ENCODE assay signal across 19 cellular contexts in the genomic region with DNA sequence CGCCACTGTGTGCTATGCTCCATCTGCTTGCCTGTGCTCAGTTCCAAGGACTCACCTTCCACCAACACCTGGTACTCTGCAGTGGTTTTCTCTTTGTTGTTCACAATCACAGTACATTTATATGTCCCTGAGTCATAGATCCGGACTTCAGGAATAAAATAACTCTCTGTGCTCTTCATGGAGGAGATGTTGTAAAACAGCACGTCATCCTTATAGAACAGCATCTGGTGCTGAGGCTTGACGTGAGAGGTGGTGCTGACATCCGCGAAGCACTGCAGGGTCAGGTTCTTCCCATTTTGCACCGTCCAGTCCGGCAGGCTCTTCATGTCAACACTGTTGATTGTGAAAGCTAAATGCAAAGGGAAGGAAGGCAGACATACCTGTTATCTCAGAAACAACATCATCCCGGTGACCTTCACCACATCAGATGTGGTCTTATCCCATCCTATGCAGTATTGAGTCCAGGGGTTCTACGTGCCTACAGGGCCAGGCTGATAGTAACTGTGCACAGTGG. TPM values are rescaled to one million over a fixed set of nuclear protein-coding genes. Genes with fewer than 3 reads are reported as not detected.
DNase-seq lines count a peak whose midpoint lies in the region; ATAC-seq and TF ChIP-seq lines count a peak whose summit lies in the region.
"Had no signal": no experiment of that assay in that cellular context is flagged by ENCODE, and none has a peak within 500 bp of the region (broad histone marks: within the 10 kb centered on the region; RNA-seq: fewer than 3 reads in every experiment).

No MANE protein-coding gene starts in this region.

- H3K4me3 ChIP-seq in PC-9 (peak overlapping the region; percentile 47; the same call in 1 of the 2 replicates), neutrophil (ENCODE audit: low read depth in 1 of 2, low read length in 1 of 2) (peak overlapping the region in 1 of 2 experiments; percentile 38), neural progenitor cell (no peak overlapping the region), ascending aorta (no peak overlapping the region), psoas muscle (no peak overlapping the region)
- H3K4me3 ChIP-seq: BLaER1, Peyer's patch, thyroid gland had no signal

- H3K9me3 Mint-ChIP-seq in endothelial cell (ENCODE audit: unreplicated experiment) (no peaks in the 10 kb centered on the region), neural progenitor cell (no peaks in the 10 kb centered on the region)
- H3K9me3 Mint-ChIP-seq: activated B cell treated with CpG ODN at 0.5 μM for 24 hours; activated naive CD4-positive, alpha-beta T cell treated with anti-CD3 and anti-CD28 coated beads, Interleukin-2, amount 50 U/mL, for 24 hours had no signal

- H3K79me2 ChIP-seq in PC-9 (ENCODE audit: low read depth) = peaks cover 50% of the 10 kb centered on the region
- no peaks in the 10 kb centered on the region for H3K79me2 ChIP-seq in neural progenitor cell (ENCODE audit: low read depth)

- H3K27me3 ChIP-seq in PC-9 (ENCODE audit: insufficient read depth, low read depth) (no peaks in the 10 kb centered on the region), neutrophil (no peaks in the 10 kb centered on the region), neural progenitor cell (no peaks in the 10 kb centered on the region), ascending aorta (no peaks in the 10 kb centered on the region), psoas muscle (ENCODE audit: insufficient read depth in 3 of 3, low read length in 2 of 3) (no peaks in the 10 kb centered on the region)
- H3K27me3 ChIP-seq: BLaER1, Peyer's patch, thyroid gland had no signal

- H3K9me3 ChIP-seq in PC-9 (ENCODE audit: insufficient read depth, low read depth) (no peaks in the 10 kb centered on the region), neutrophil (no peaks in the 10 kb centered on the region), neural progenitor cell (ENCODE audit: low read depth) (no peaks in the 10 kb centered on the region), ascending aorta (no peaks in the 10 kb centered on the region), psoas muscle (no peaks in the 10 kb centered on the region)
- H3K9me3 ChIP-seq: BLaER1, Peyer's patch, thyroid gland had no signal

- CTCF ChIA-PET in PC-9 (lab: Charles Lee) = interaction anchor here (0.6 kb wide), 1 partner anchor 194 kb away, joined by 3 read pairs; no protein-coding TSS in a partner anchor

- H3K36me3 ChIP-seq in PC-9 (ENCODE audit: low read depth) = peaks cover 4% of the 10 kb centered on the region; the same call in 1 of the 2 replicates
- peaks cover 72% of the 10 kb centered on the region for H3K36me3 ChIP-seq in neutrophil
- no peaks in the 10 kb centered on the region for H3K36me3 ChIP-seq in neural progenitor cell
- no peaks in the 10 kb centered on the region for H3K36me3 ChIP-seq in ascending aorta
- H3K36me3 ChIP-seq in psoas muscle (ENCODE audit: insufficient read depth in 1 of 2, low read depth in 1 of 2) = peaks cover 0 to 14% of the 10 kb centered on the region in 2 donors
- H3K36me3 ChIP-seq: Peyer's patch, thyroid gland had no signal

- peak overlapping the region; percentile 81 for H3K4me2 ChIP-seq in PC-9
- no peak overlapping the region for H3K4me2 ChIP-seq in neural progenitor cell

- H4K20me1 ChIP-seq in PC-9 (ENCODE audit: insufficient read depth) (no peaks in the 10 kb centered on the region), neural progenitor cell (ENCODE audit: low read depth) (no peaks in the 10 kb centered on the region)
- H4K20me1 ChIP-seq: BLaER1 had no signal

- ATAC-seq in psoas muscle = no peak

- H3K27ac Mint-ChIP-seq in endothelial cell (ENCODE audit: unreplicated experiment) (peak overlapping the region; percentile 13), neural progenitor cell (no peak overlapping the region)
- H3K27ac Mint-ChIP-seq: activated B cell treated with CpG ODN at 0.5 μM for 24 hours; activated naive CD4-positive, alpha-beta T cell treated with anti-CD3 and anti-CD28 coated beads, Interleukin-2, amount 50 U/mL, for 24 hours had no signal

- peak overlapping the region; percentile 81 for H3K27ac ChIP-seq in PC-9
- H3K27ac ChIP-seq in neutrophil = peak overlapping the region; percentile 94
- no peak overlapping the region for H3K27ac ChIP-seq in neural progenitor cell
- H3K27ac ChIP-seq in ascending aorta = no peak overlapping the region
- no peak overlapping the region for H3K27ac ChIP-seq in psoas muscle
- H3K27ac ChIP-seq: BLaER1, Peyer's patch had no signal

- POLR2A ChIA-PET in PC-9 (lab: Charles Lee; ENCODE audit: unreplicated experiment) = interaction anchor here (0.5 kb wide), 1 partner anchor 233 kb away, joined by 21 read pairs; no protein-coding TSS in a partner anchor

- intact Hi-C loops in PC-9 (cut with micrococcal nuclease; ENCODE audit: unreplicated experiment) (no loop called here), ascending aorta (cut with DNase I) (no loop called here), psoas muscle (cut with DNase I) (no loop called here)

- WGBS in psoas muscle, 3 donors = 77 to 84% (median 82%) methylated on average over 10 of the region's 10 CpGs

- H3K4me1 ChIP-seq in PC-9 (replicated peaks; ENCODE audit: insufficient read depth) (peaks cover 80% of the 10 kb centered on the region), neutrophil (ENCODE audit: control insufficient read depth in 1 of 2, insufficient read depth in 1 of 2, low read depth in 1 of 2, low read length in 1 of 2) (peaks cover 50 to 62% of the 10 kb centered on the region in 2 experiments), neural progenitor cell (no peaks in the 10 kb centered on the region), ascending aorta (no peaks in the 10 kb centered on the region), psoas muscle (no peaks in the 10 kb centered on the region)
- H3K4me1 ChIP-seq: Peyer's patch had no signal

- no peaks in the 10 kb centered on the region for H3K9me2 ChIP-seq in PC-9 (ENCODE audit: insufficient read depth)

- no TSS peak for BruUV-seq in PC-9 (replicated peaks; lab: Mats Ljungman, UMichigan)

- peak; percentile 85 for DNase-seq in HCEC 1CT
- peak in 1 of 2 experiments; percentile 77 for DNase-seq in PC-9
- no peak for DNase-seq in endothelial cell (ENCODE audit: low spot score)
- DNase-seq in neural progenitor cell (ENCODE audit: low spot score) = no peak
- no peak for DNase-seq in ascending aorta (ENCODE audit: low spot score in 2 of 2)
- no peak for DNase-seq in RKO (ENCODE audit: low spot score)
- DNase-seq in psoas muscle = no peak
- DNase-seq: activated B cell treated with CpG ODN at 0.5 μM for 24 hours; caudate nucleus; DMS79; GOT3; NCI-H187; stimulated activated CD4-positive, alpha-beta T cell treated with anti-CD3 and anti-CD28 coated beads, Interleukin-4, amount 100 ng/mL, for 4 hours; T-helper 1 cell; thyroid gland had no signal

- H3K36me3 Mint-ChIP-seq in endothelial cell (ENCODE audit: low read depth, unreplicated experiment) = peaks cover 60% of the 10 kb centered on the region
- H3K36me3 Mint-ChIP-seq in neural progenitor cell = no peaks in the 10 kb centered on the region
- H3K36me3 Mint-ChIP-seq: activated naive CD4-positive, alpha-beta T cell treated with anti-CD3 and anti-CD28 coated beads, Interleukin-2, amount 50 U/mL, for 24 hours had no signal

- TF ChIP-seq CTCF in PC-9 (conservative IDR thresholded peaks at IDR 0.05) = no peak
- TF ChIP-seq CTCF in endothelial cell (IDR thresholded peaks at IDR 0.05; ENCODE audit: unreplicated experiment) = no peak
- no peak for TF ChIP-seq CTCF in neutrophil (IDR thresholded peaks at IDR 0.05)
- no peak for TF ChIP-seq CTCF in neural progenitor cell (IDR thresholded peaks at IDR 0.05)
- TF ChIP-seq CTCF in ascending aorta (IDR thresholded peaks at IDR 0.05) = no peak
- no peak for TF ChIP-seq CTCF in psoas muscle (IDR thresholded peaks at IDR 0.05)

- H3K4me3 Mint-ChIP-seq in endothelial cell (ENCODE audit: unreplicated experiment) (peak overlapping the region; percentile 43), neural progenitor cell (no peak overlapping the region)
- H3K4me3 Mint-ChIP-seq: activated B cell treated with CpG ODN at 0.5 μM for 24 hours; activated naive CD4-positive, alpha-beta T cell treated with anti-CD3 and anti-CD28 coated beads, Interleukin-2, amount 50 U/mL, for 24 hours had no signal

- H3K27me3 Mint-ChIP-seq in endothelial cell (ENCODE audit: unreplicated experiment) = peaks cover 6% of the 10 kb centered on the region
- H3K27me3 Mint-ChIP-seq in neural progenitor cell (ENCODE audit: insufficient read depth, low read depth) = peaks cover 7% of the 10 kb centered on the region
- H3K27me3 Mint-ChIP-seq: activated B cell treated with CpG ODN at 0.5 μM for 24 hours; activated naive CD4-positive, alpha-beta T cell treated with anti-CD3 and anti-CD28 coated beads, Interleukin-2, amount 50 U/mL, for 24 hours had no signal

- H3F3A ChIP-seq in PC-9 (ENCODE audit: insufficient read depth, low read depth) (peaks cover 52% of the 10 kb centered on the region), neural progenitor cell (ENCODE audit: low read depth) (no peaks in the 10 kb centered on the region)

- no peak overlapping the region for H3K9ac ChIP-seq in neural progenitor cell
- H3K9ac ChIP-seq: BLaER1 had no signal

- H3K4me1 Mint-ChIP-seq in endothelial cell (ENCODE audit: unreplicated experiment) (peaks cover 32% of the 10 kb centered on the region), neural progenitor cell (no peaks in the 10 kb centered on the region)
- H3K4me1 Mint-ChIP-seq: activated B cell treated with CpG ODN at 0.5 μM for 24 hours; activated naive CD4-positive, alpha-beta T cell treated with anti-CD3 and anti-CD28 coated beads, Interleukin-2, amount 50 U/mL, for 24 hours had no signal

- H2AFZ ChIP-seq in PC-9 = no peak overlapping the region
- H2AFZ ChIP-seq in neural progenitor cell (replicated peaks) = no peak overlapping the region

RNA-seq across cellular contexts. Expression of a gene that starts 12.8 kb away (rescaled TPM):
- total RNA-seq in PC-9 (2021) (0.80 and 1.5 TPM in 2 replicates), endothelial cell (ENCODE audit: unreplicated experiment) (844 TPM), neural progenitor cell (ENCODE audit: low replicate concordance) (not detected in 2 replicates), ascending aorta (325 TPM), psoas muscle (100 to 1,000 TPM in 2 of 4 donors, 10 to 100 TPM in 2; 71.9 to 117 (median 105) TPM)
- polyA plus RNA-seq in psoas muscle = 10 to 100 TPM; 21.0 to 40.5 (median 29.6) TPM

Comparison
In these comparisons a context has a peak if more than half of its experiments do, and no peak if none do; other contexts are left out.
1. H3K27ac ChIP-seq: peak in PC-9 (single experiment) and neutrophil (single experiment); none in neural progenitor cell (single experiment), ascending aorta (0 of 2) and psoas muscle (single experiment).
2. RNA of a gene that starts 12.8 kb away (total RNA-seq): 844 TPM in endothelial cell (single experiment), 325 TPM in ascending aorta (single experiment) and 71.9 to 117 TPM in psoas muscle; 0.80 to 1.5 TPM in PC-9 and not detected in neural progenitor cell; every median in the first group is over 10 times any median in the second.